Comparison of ENCODE assay signal across 19 cellular contexts in the genomic region with DNA sequence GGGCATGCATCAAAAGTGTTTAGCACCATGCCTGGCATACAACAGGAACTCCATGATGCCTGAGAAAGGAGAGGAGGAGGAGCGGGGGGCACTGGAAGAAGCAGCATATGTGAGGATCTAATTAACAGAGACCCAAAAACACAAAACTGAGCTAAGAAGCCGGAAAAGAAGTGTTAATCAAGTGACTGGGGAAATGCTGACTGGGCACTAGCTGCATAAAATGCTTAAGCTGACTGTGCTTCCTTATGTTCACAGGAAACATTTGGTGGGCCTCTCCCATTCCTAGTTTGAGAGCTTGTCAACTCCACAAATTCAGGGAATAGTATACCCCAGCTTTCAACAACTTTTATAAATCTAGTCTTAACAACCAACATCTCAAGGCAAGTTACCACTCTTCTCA. TPM values are rescaled to one million over a fixed set of nuclear protein-coding genes. Genes with fewer than 3 reads are reported as not detected.
DNase-seq lines count a peak whose midpoint lies in the region; ATAC-seq and TF ChIP-seq lines count a peak whose summit lies in the region.
"Had no signal": no experiment of that assay in that cellular context is flagged by ENCODE, and none has a peak within 500 bp of the region (broad histone marks: within the 10 kb centered on the region; RNA-seq: fewer than 3 reads in every experiment).

No MANE protein-coding gene starts in this region.

- no peaks in the 10 kb centered on the region for H3K27me3 Mint-ChIP-seq in Caco-2 (ENCODE audit: insufficient read depth, unreplicated experiment)
- no peaks in the 10 kb centered on the region for H3K27me3 Mint-ChIP-seq in endodermal cell (ENCODE audit: insufficient read depth)
- H3K27me3 Mint-ChIP-seq in progenitor cell of endocrine pancreas, result no peaks in the 10 kb centered on the region
- H3K27me3 Mint-ChIP-seq: CD4-positive, alpha-beta memory T cell had no signal

- peak overlapping the region; percentile 35 for H3K4me3 Mint-ChIP-seq in Caco-2 (ENCODE audit: unreplicated experiment)
- H3K4me3 Mint-ChIP-seq in endodermal cell, result no peak overlapping the region
- H3K4me3 Mint-ChIP-seq in progenitor cell of endocrine pancreas (ENCODE audit: low read depth), result peak overlapping the region; percentile 1
- H3K4me3 Mint-ChIP-seq: CD4-positive, alpha-beta memory T cell had no signal

- CTCF ChIA-PET in Caco-2 (lab: Charles Lee), result interaction anchor here (1.0 to 4.6 kb wide), 3 partner anchors 14 to 26 kb away, joined by 3 to 25 read pairs (median 3); partner anchors contain the start of gene DEPDC1B

- H3K9ac ChIP-seq in endodermal cell (ENCODE audit: extremely low read depth, low read length, poor library complexity, severe bottlenecking), result no peak overlapping the region
- H3K9ac ChIP-seq: BLaER1, SK-N-SH had no signal

- 84 to 90% methylated on average over 2 of the region's 2 CpGs for WGBS in endodermal cell (ENCODE audit: insufficient coverage in 1 of 2, insufficient read length in 1 of 2), 2 experiments

- H3K9me3 Mint-ChIP-seq in Caco-2 (ENCODE audit: unreplicated experiment), result no peaks in the 10 kb centered on the region
- no peaks in the 10 kb centered on the region for H3K9me3 Mint-ChIP-seq in endodermal cell
- H3K9me3 Mint-ChIP-seq in progenitor cell of endocrine pancreas (ENCODE audit: low read depth), result peaks cover 3% of the 10 kb centered on the region
- H3K9me3 Mint-ChIP-seq: CD4-positive, alpha-beta memory T cell had no signal

- DNase-seq in Caco-2 (no peak), endodermal cell (no peak), progenitor cell of endocrine pancreas (ENCODE audit: low spot score, unreplicated experiment) (no peak), gastrocnemius medialis (no peak), NCI-H748 treated with DMSO at 0.1 percent for 48 hours (lab: John Stamatoyannopoulos, UW) (no peak), inferior parietal cortex (ENCODE audit: extremely low spot score) (no peak), amygdala (lab: John Stamatoyannopoulos, UW) (no peak)
- DNase-seq: CD4-positive, alpha-beta memory T cell; DMS53; EL; H7; MM.1S; NCI-H1092; NCI-H1694; NCI-H774; Right ventricle myocardium superior; SK-N-SH had no signal

- no peak for TF ChIP-seq CTCF in Caco-2 (IDR thresholded peaks at IDR 0.05; ENCODE audit: insufficient read depth in 1 of 2, low read depth in 1 of 2, low read length in 1 of 2, severe bottlenecking in 1 of 2, unreplicated experiment in 1 of 2)
- TF ChIP-seq CTCF in VCaP (conservative IDR thresholded peaks at IDR 0.05), result no peak
- no peak for TF ChIP-seq CTCF in endodermal cell (conservative IDR thresholded peaks at IDR 0.05)
- TF ChIP-seq CTCF in progenitor cell of endocrine pancreas (IDR thresholded peaks at IDR 0.05; ENCODE audit: unreplicated experiment), result no peak
- no peak for TF ChIP-seq CTCF in gastrocnemius medialis (IDR thresholded peaks at IDR 0.05 in 4 of 5, conservative IDR thresholded peaks at IDR 0.05 in 1 of 5)

- H3K4me1 ChIP-seq in Caco-2 (peaks cover 77% of the 10 kb centered on the region), endodermal cell (ENCODE audit: control insufficient read depth, insufficient read depth, low read length) (peaks cover 21% of the 10 kb centered on the region), gastrocnemius medialis (no peaks in the 10 kb centered on the region)
- H3K4me1 ChIP-seq: BLaER1 had no signal

- TF ChIP-seq POLR2A in gastrocnemius medialis (IDR thresholded peaks at IDR 0.05), result no peak

- peak overlapping the region; percentile 99 for H3K27ac Mint-ChIP-seq in Caco-2 (ENCODE audit: unreplicated experiment)
- H3K27ac Mint-ChIP-seq in endodermal cell, result peak overlapping the region; percentile 56
- H3K27ac Mint-ChIP-seq in progenitor cell of endocrine pancreas, result peak overlapping the region; percentile 91

- POLR2A ChIA-PET in Caco-2 (lab: Charles Lee), result interaction anchor here (1.4 to 2.2 kb wide), 2 partner anchors 26 to 272 kb away, joined by 4 to 16 read pairs; partner anchors contain the start of genes DEPDC1B, ERCC8 and NDUFAF2

- H3K36me3 Mint-ChIP-seq in Caco-2 (ENCODE audit: insufficient read depth, unreplicated experiment) (peaks cover 12% of the 10 kb centered on the region), endodermal cell (ENCODE audit: low read depth) (no peaks in the 10 kb centered on the region), progenitor cell of endocrine pancreas (ENCODE audit: insufficient read depth) (no peaks in the 10 kb centered on the region)
- H3K36me3 Mint-ChIP-seq: CD4-positive, alpha-beta memory T cell had no signal

- H3K9me3 ChIP-seq in Caco-2 (no peaks in the 10 kb centered on the region), endodermal cell (ENCODE audit: control insufficient read depth, low read length) (no peaks in the 10 kb centered on the region), gastrocnemius medialis (no peaks in the 10 kb centered on the region)
- H3K9me3 ChIP-seq: BLaER1, SK-N-SH had no signal

- H3K4me1 Mint-ChIP-seq in Caco-2 (ENCODE audit: low read depth, unreplicated experiment), result peaks cover 76% of the 10 kb centered on the region
- H3K4me1 Mint-ChIP-seq in endodermal cell, result peaks cover 47% of the 10 kb centered on the region
- peaks cover 69% of the 10 kb centered on the region for H3K4me1 Mint-ChIP-seq in progenitor cell of endocrine pancreas (ENCODE audit: low read depth)

- H3K4me3 ChIP-seq in Caco-2 (ENCODE audit: low read depth, low read length) (no peak overlapping the region), endodermal cell (ENCODE audit: low read length) (peak overlapping the region; percentile 22), gastrocnemius medialis (no peak overlapping the region)
- H3K4me3 ChIP-seq: BLaER1 had no signal

- BruUV-seq in Caco-2 (replicated peaks; lab: Mats Ljungman, UMichigan), result no TSS peak

- intact Hi-C loops in Caco-2 (cut with micrococcal nuclease; ENCODE audit: unreplicated experiment) (loop anchor here (1.0 to 10.0 kb wide), 8 partner anchors 13 to 1259 kb away; partner anchors contain the start of genes ERCC8, NDUFAF2 and ZSWIM6), gastrocnemius medialis (cut with DNase I; ENCODE audit: low total_unique reads) (no loop called here)

- in situ Hi-C loops in gastrocnemius medialis (cut with MboI; ENCODE audit: low sequenced_read_pairs in 4 of 4), result loop anchor here in 2 of 4 donors (5.0 to 10.0 kb wide), 2 partner anchors 859 to 861 kb away; no protein-coding TSS in a partner anchor

- H3K27me3 ChIP-seq in Caco-2 (replicated peaks; ENCODE audit: control insufficient read depth, insufficient read depth, low read length) (no peaks in the 10 kb centered on the region), endodermal cell (ENCODE audit: control insufficient read depth, insufficient read depth, low read length, poor library complexity, severe bottlenecking) (no peaks in the 10 kb centered on the region), gastrocnemius medialis (no peaks in the 10 kb centered on the region)
- H3K27me3 ChIP-seq: BLaER1 had no signal

- H3K27ac ChIP-seq in VCaP, result peak overlapping the region; percentile 28
- H3K27ac ChIP-seq in endodermal cell (ENCODE audit: low read depth, low read length), result peak overlapping the region; percentile 19
- no peak overlapping the region for H3K27ac ChIP-seq in gastrocnemius medialis
- H3K27ac ChIP-seq: BLaER1 had no signal

- ATAC-seq in gastrocnemius medialis, result no peak

- peaks cover 3% of the 10 kb centered on the region; the same call in 1 of the 2 replicates for H3K36me3 ChIP-seq in Caco-2 (ENCODE audit: control insufficient read depth, insufficient read depth, low read length)
- no peaks in the 10 kb centered on the region for H3K36me3 ChIP-seq in endodermal cell (ENCODE audit: control insufficient read depth, insufficient read depth, low read length)
- H3K36me3 ChIP-seq in gastrocnemius medialis, result no peaks in the 10 kb centered on the region

RNA-seq across cellular contexts. Expression of gene DEPDC1B, which starts 26.6 kb away (rescaled TPM):
- total RNA-seq in Caco-2 (2022) (44.9 and 46.7 TPM in 2 replicates), endodermal cell (10 to 100 TPM; 32.2 to 42.1 TPM), progenitor cell of endocrine pancreas (37.0 and 38.5 TPM in 2 replicates), gastrocnemius medialis (under 1 TPM in 1 of 4 donors, not detected in 3; 0.42 TPM)
- polyA plus RNA-seq in endodermal cell (2013, experiment 1 of 2), result 56.1 TPM
- polyA plus RNA-seq in endodermal cell (2013, experiment 2 of 2), result 53.8 TPM

Comparison
In these comparisons a context has a peak if more than half of its experiments do, and no peak if none do; other contexts are left out.
1. H3K27ac ChIP-seq: peak in VCaP (single experiment) and endodermal cell (single experiment); none in gastrocnemius medialis (0 of 4).
2. RNA of gene DEPDC1B, which starts 26.6 kb away (total RNA-seq): 44.9 to 46.7 TPM in Caco-2, 32.2 to 42.1 TPM in endodermal cell and 37.0 to 38.5 TPM in progenitor cell of endocrine pancreas; 0.42 TPM in gastrocnemius medialis; every median in the first group is over 10 times any median in the second.
3. Peak in every context shown above with its lines, with median percentiles within 50 percentile points of each other: H3K27ac Mint-ChIP-seq.